In genomic region chr5:116576043-116576713, GRCh38 we compare ENCODE assay signal across 8 cellular contexts. TPM values are rescaled to one million over a fixed set of nuclear protein-coding genes. Genes with fewer than 3 reads are reported as not detected.
DNase-seq lines count a peak whose midpoint lies in the region; ATAC-seq and TF ChIP-seq lines count a peak whose summit lies in the region.

No MANE protein-coding gene starts in this region.

- H3K4me1 ChIP-seq in HUES64 (ENCODE audit: insufficient read depth, low read length) (peaks cover 26% of the 10 kb centered on the region), esophagus squamous epithelium (peaks cover 0 to 53% (median 12%) of the 10 kb centered on the region in 3 donors), thyroid gland (no peaks in the 10 kb centered on the region)

- ATAC-seq in GM21515 (IDR thresholded peaks at IDR 0.05; ENCODE audit: unreplicated experiment) (peak; percentile 47), activated B cell treated with CpG ODN at 0.5 μM for 24 hours (ENCODE audit: low read depth) (peak; percentile 78)

- peaks cover 42% of the 10 kb centered on the region for H3K4me1 Mint-ChIP-seq in activated B cell treated with CpG ODN at 0.5 μM for 24 hours

- peak overlapping the region; percentile 91 for H3K9ac ChIP-seq in HUES64 (ENCODE audit: low read depth, low read length)

- H3K9me3 Mint-ChIP-seq in activated B cell treated with CpG ODN at 0.5 μM for 24 hours = no peaks in the 10 kb centered on the region

- H3K27me3 Mint-ChIP-seq in activated B cell treated with CpG ODN at 0.5 μM for 24 hours = peaks cover 55% of the 10 kb centered on the region

- peak overlapping the region; percentile 64 for H3K4me3 Mint-ChIP-seq in activated B cell treated with CpG ODN at 0.5 μM for 24 hours

- CTCF ChIA-PET in GM10248 (lab: Yijun Ruan, JAX) (interaction anchor here (0.7 to 4.0 kb wide), 51 partner anchors 9 to 1053 kb away, joined by 3 to 29 read pairs (median 4); no protein-coding TSS in a partner anchor), activated B cell treated with CpG ODN at 0.5 μM for 24 hours (lab: Charles Lee) (no interaction called here)

- H3K9me3 ChIP-seq in HUES64 (ENCODE audit: insufficient read depth, low read depth, low read length) = no peaks in the 10 kb centered on the region
- H3K9me3 ChIP-seq in esophagus squamous epithelium = no peaks in the 10 kb centered on the region
- H3K9me3 ChIP-seq in thyroid gland = no peaks in the 10 kb centered on the region

- H3K4me3 ChIP-seq in HUES64 (ENCODE audit: low read length) = peak overlapping the region; percentile 95
- H3K4me3 ChIP-seq in esophagus squamous epithelium = peak overlapping the region; percentile 40 to 81 (median 68)
- H3K4me3 ChIP-seq in thyroid gland (replicated peaks in 1 of 3) = peak overlapping the region; percentile 19 to 59 (median 57)

- peak overlapping the region; percentile 90 for H3K27ac ChIP-seq in HUES64 (ENCODE audit: low read depth, low read length)
- H3K27ac ChIP-seq in esophagus squamous epithelium = peak overlapping the region; percentile 63 to 89 (median 75)
- peak overlapping the region; percentile 63 to 71 (median 70) for H3K27ac ChIP-seq in thyroid gland

- peak; percentile 73 for TF ChIP-seq CTCF in GM10248 (IDR thresholded peaks at IDR 0.05; ENCODE audit: control extremely low read depth, extremely low read depth, low read depth, missing control alignments)
- TF ChIP-seq CTCF in activated B cell treated with CpG ODN at 0.5 μM for 24 hours (IDR thresholded peaks at IDR 0.05) = no peak
- peak; percentile 58 to 90 (median 78) for TF ChIP-seq CTCF in esophagus squamous epithelium (IDR thresholded peaks at IDR 0.05)
- peak; percentile 65 to 96 (median 91) for TF ChIP-seq CTCF in thyroid gland (IDR thresholded peaks at IDR 0.05)

- no peaks in the 10 kb centered on the region for H3K27me3 ChIP-seq in HUES64 (ENCODE audit: insufficient read depth, low read length)
- H3K27me3 ChIP-seq in esophagus squamous epithelium = peaks cover 0 to 48% (median 0%) of the 10 kb centered on the region in 4 donors
- H3K27me3 ChIP-seq in thyroid gland = no peaks in the 10 kb centered on the region

- no peaks in the 10 kb centered on the region for H3K36me3 Mint-ChIP-seq in activated B cell treated with CpG ODN at 0.5 μM for 24 hours (ENCODE audit: low read depth)

- WGBS in HUES64 = under 1% methylated on average over 43 of the region's 44 CpGs
- 0 to 41% methylated on average over 4 to 13 of the region's 44 CpGs for WGBS in esophagus squamous epithelium, 2 donors
- 7 to 14% methylated on average over 31 to 44 of the region's 44 CpGs for WGBS in thyroid gland, 2 donors

- TF ChIP-seq POLR2A in esophagus squamous epithelium (IDR thresholded peaks at IDR 0.05) = no peak
- no peak for TF ChIP-seq POLR2A in thyroid gland (IDR thresholded peaks at IDR 0.05)

- H3K36me3 ChIP-seq in HUES64 (ENCODE audit: insufficient read depth, low read length) = peaks cover 6% of the 10 kb centered on the region
- no peaks in the 10 kb centered on the region for H3K36me3 ChIP-seq in esophagus squamous epithelium
- H3K36me3 ChIP-seq in thyroid gland = no peaks in the 10 kb centered on the region

- POLR2A ChIA-PET in GM10248 (lab: Yijun Ruan, JAX) = interaction anchor here (1.4 kb wide), 1 partner anchor 187 kb away, joined by 3 read pairs; no protein-coding TSS in a partner anchor
- POLR2A ChIA-PET in activated B cell treated with CpG ODN at 0.5 μM for 24 hours (lab: Charles Lee) = interaction anchor here (0.6 kb wide), 1 partner anchor 1311 kb away, joined by 3 read pairs; no protein-coding TSS in a partner anchor

- H3K27ac Mint-ChIP-seq in activated B cell treated with CpG ODN at 0.5 μM for 24 hours = no peak overlapping the region

- peak; percentile 87 for DNase-seq in GM10248 (ENCODE audit: extremely low spot score)
- peak; percentile 36 for DNase-seq in activated B cell treated with CpG ODN at 0.5 μM for 24 hours
- DNase-seq in esophagus squamous epithelium (lab: John Stamatoyannopoulos, UW) = no peak
- DNase-seq in mucosa of gallbladder (ENCODE audit: low spot score) = peak; percentile 48
- peak; percentile 80 to 81 for DNase-seq in thyroid gland
- no peak for DNase-seq in NCI-H2029 (lab: John Stamatoyannopoulos, UW)

- intact Hi-C loops in activated B cell treated with CpG ODN at 0.5 μM for 24 hours (cut with micrococcal nuclease) (loop anchor here (1.0 to 10.0 kb wide), 9 partner anchors 105 to 1401 kb away; partner anchors contain the start of genes AP3S1, ATG12, COMMD10 and FEM1C), esophagus squamous epithelium (cut with DNase I) (loop anchor here (10.0 kb wide), 1 partner anchor 369 kb away; no protein-coding TSS in a partner anchor), thyroid gland (cut with DNase I) (loop anchor here (5.0 kb wide), 1 partner anchor 371 kb away; no protein-coding TSS in a partner anchor)

RNA-seq across cellular contexts. Expression of gene SEMA6A, which starts 1.6 kb away (rescaled TPM):
- polyA plus RNA-seq in HUES64 (2013, experiment 1 of 2) = 146 TPM
- 175 TPM for polyA plus RNA-seq in HUES64 (2013, experiment 2 of 2)
- total RNA-seq in activated B cell treated with CpG ODN at 0.5 μM for 24 hours = 0.20 TPM in 2 replicates
- total RNA-seq in esophagus squamous epithelium = 10 to 100 TPM in 1 of 4 donors, 1 to 10 TPM in 3; 3.0 to 28.6 (median 4.3) TPM
- 98.1 TPM for total RNA-seq in mucosa of gallbladder
- total RNA-seq in thyroid gland = 10 to 100 TPM; 27.6 to 37.9 (median 30.4) TPM

Comparison
In these comparisons a context has a peak if more than half of its experiments do, and no peak if none do; other contexts are left out.
1. DNase-seq: peak in GM10248 (single experiment), activated B cell treated with CpG ODN at 0.5 μM for 24 hours (single experiment), mucosa of gallbladder (single experiment) and thyroid gland (2 of 2); none in esophagus squamous epithelium (single experiment) and NCI-H2029 (single experiment).
2. Peak in every context shown above with its lines, with median percentiles within 50 percentile points of each other: H3K27ac ChIP-seq and H3K4me3 ChIP-seq.